ENCODE assay signal across 18 cellular contexts in the genomic region with DNA sequence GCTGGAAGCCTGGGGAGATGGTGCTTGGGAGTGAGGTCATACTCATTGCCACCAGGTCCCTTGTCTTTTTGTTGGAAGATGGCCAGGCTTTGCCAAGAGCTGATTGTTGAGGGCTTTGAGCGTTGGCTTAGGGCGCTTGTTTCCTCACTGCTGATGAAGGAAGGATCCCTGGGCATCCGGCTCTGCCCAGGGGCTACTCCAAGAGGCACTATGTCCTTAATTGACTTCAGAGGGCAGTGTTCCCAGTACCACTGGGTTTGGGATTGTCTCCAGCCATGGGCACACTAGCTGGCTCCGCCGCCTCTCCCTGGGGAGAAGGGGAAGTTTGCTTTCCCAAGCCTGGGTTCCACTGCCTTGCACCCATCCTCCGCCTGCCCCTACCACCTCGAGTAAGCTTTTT. TPM values are rescaled to one million over a fixed set of nuclear protein-coding genes. Genes with fewer than 3 reads are reported as not detected.
"Had no signal": no experiment of that assay in that cellular context is flagged by ENCODE, and none has a peak within 500 bp of the region (broad histone marks: within the 10 kb centered on the region; RNA-seq: fewer than 3 reads in every experiment).

No MANE protein-coding gene starts in this region.

- H3K27ac ChIP-seq: ascending aorta, colonic mucosa, epithelial cell of prostate, hepatocyte, lower lobe of right lung, uterus had no signal

- DNase-seq: activated CD4-positive, alpha-beta T cell treated with anti-CD3 and anti-CD28 coated beads for 48 hours; activated CD8-positive, alpha-beta memory T cell treated with anti-CD3 and anti-CD28 coated beads, Interleukin-2, amount 50 U/mL, for 48 hours; activated CD8-positive, alpha-beta T cell treated with anti-CD3 and anti-CD28 coated beads, Interleukin-2, amount 10 ng/mL, durations not matched to agents 7 days and 5 days; activated naive CD8-positive, alpha-beta T cell treated with anti-CD3 and anti-CD28 coated beads, Interleukin-2, amount 10 ng/mL, durations not matched to agents 7 days and 5 days; colonic mucosa; effector CD8-positive, alpha-beta T cell; lower lobe of right lung; naive B cell; stimulated activated CD4-positive, alpha-beta T cell treated with anti-CD3 and anti-CD28 coated beads, Interleukin-12 subunit alpha, Interleukin-12 subunit beta, amount 100 ng/mL, for 4 hours; stimulated activated CD4-positive, alpha-beta T cell treated with anti-CD3 and anti-CD28 coated beads, Interleukin-4, amount 100 ng/mL, for 1 hour; stimulated activated CD8-positive, alpha-beta memory T cell treated with anti-CD3 and anti-CD28 coated beads, Interleukin-4, amount 100 ng/mL, for 48 hours; uterus had no signal

- H3K9me3 ChIP-seq: ascending aorta, colonic mucosa, gastrocnemius medialis, lower lobe of right lung, uterus had no signal

- ATAC-seq: activated CD8-positive, alpha-beta T cell treated with anti-CD3 and anti-CD28 coated beads, Interleukin-2, amount 10 ng/mL, durations not matched to agents 7 days and 5 days; lower lobe of right lung; WTC11 had no signal

- H3K4me1 ChIP-seq: ascending aorta, colonic mucosa, lower lobe of right lung, uterus had no signal

- H3K36me3 ChIP-seq: ascending aorta, colonic mucosa, gastrocnemius medialis, lower lobe of right lung, uterus had no signal

- H3K4me3 ChIP-seq: ascending aorta, colonic mucosa, gastrocnemius medialis, hepatocyte, lower lobe of right lung, uterus had no signal

- H3K27me3 ChIP-seq: ascending aorta, colonic mucosa, gastrocnemius medialis, hepatocyte, uterus had no signal

RNA-seq across cellular contexts. Expression of gene RGMA, which starts 57.2 kb away (rescaled TPM):
- total RNA-seq: activated CD8-positive, alpha-beta T cell treated with anti-CD3 and anti-CD28 coated beads, Interleukin-2, amount 10 ng/mL, durations not matched to agents 7 days and 5 days; pulmonary artery endothelial cell had no signal
